ENCODE assay signal across 17 cellular contexts in the genomic region with DNA sequence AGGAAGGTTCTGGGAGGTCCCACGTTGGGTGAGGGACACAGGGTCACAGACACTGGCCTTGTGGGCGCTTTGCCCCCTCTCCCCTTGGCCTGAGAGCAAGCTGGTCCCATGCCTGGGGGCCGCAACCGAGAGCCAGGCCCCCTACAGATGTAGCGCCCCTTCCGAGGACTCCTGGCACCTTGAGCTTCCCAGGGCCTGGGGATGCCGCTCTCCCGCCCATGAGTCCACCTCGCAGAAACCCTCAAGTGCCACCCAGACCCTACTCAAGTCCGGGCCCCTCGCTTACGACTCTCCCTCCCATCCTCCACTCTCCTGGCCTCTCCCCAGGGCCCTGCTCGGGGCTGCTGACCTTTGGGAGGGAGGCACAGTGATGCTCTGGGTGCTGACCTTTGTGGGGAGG.
DNase-seq lines count a peak whose midpoint lies in the region; ATAC-seq, FAIRE-seq and TF ChIP-seq lines count a peak whose summit lies in the region.
"Had no signal": no experiment of that assay in that cellular context is flagged by ENCODE, and none has a peak within 500 bp of the region (broad histone marks: within the 10 kb centered on the region; RNA-seq: fewer than 3 reads in every experiment).

No MANE protein-coding gene starts in this region.

- TF ChIP-seq RAD21 in K562 (CRISPR knock-in tag; conservative IDR thresholded peaks at IDR 0.05 in 1 of 2, IDR thresholded peaks at IDR 0.05 in 1 of 2) (no peak), H1 (IDR thresholded peaks at IDR 0.05 in 1 of 2, conservative IDR thresholded peaks at IDR 0.05 in 1 of 2; ENCODE audit: low read depth in 2 of 2, low read length in 2 of 2) (no peak)

- peak overlapping the region; percentile 65; the same call in 1 of the 2 replicates for H4K8ac ChIP-seq in H1 (ENCODE audit: extremely low read depth, insufficient read depth, low read length)

- in situ Hi-C loops in K562 (cut with MboI) = no loop called here

- H3K27ac Mint-ChIP-seq in stimulated activated naive CD8-positive, alpha-beta T cell treated with anti-CD3 and anti-CD28 coated beads, Interleukin-15, Interleukin-2, amounts not matched to agents 100 ng/mL and 50 ng/mL, for 24 hours = peak overlapping the region; percentile 12
- H3K27ac Mint-ChIP-seq: B cell; CD4-positive, alpha-beta T cell; GM23338; H9 had no signal

- H4K20me1 ChIP-seq in K562 (replicated peaks; ENCODE audit: control insufficient read depth, insufficient read depth, low read length) (peaks cover 19% of the 10 kb centered on the region), H1 (replicated peaks in 1 of 2; ENCODE audit: control insufficient read depth in 1 of 2, insufficient read depth in 2 of 2, low read length in 2 of 2) (no peaks in the 10 kb centered on the region)

- 84 to 86% methylated on average over 13 of the region's 13 CpGs for WGBS in heart right ventricle, 2 donors
- WGBS in K562 (ENCODE audit: insufficient coverage, low coverage, missing lambda C conversion rate) = 78% methylated on average over 6 of the region's 13 CpGs
- WGBS in H1 (ENCODE audit: extremely low coverage in 1 of 2, insufficient coverage in 1 of 2, insufficient read length in 1 of 2, insufficient replicate concordance in 2 of 2, low coverage in 1 of 2, low lambda C conversion rate in 2 of 2, missing lambda C conversion rate in 1 of 2), 2 experiments = 94% methylated on average over 13 of the region's 13 CpGs; no CpG with 5 or more reads in 1 of the 2 experiments

- H3K14ac ChIP-seq in H1 (ENCODE audit: insufficient read length) = no peak overlapping the region

- BruUV-seq in K562 (replicated peaks; lab: Mats Ljungman, UMichigan) = no TSS peak

- no peak overlapping the region for H4K5ac ChIP-seq in H1 (ENCODE audit: insufficient read length, low read depth, low read length)

- H3K27me3 Mint-ChIP-seq in stimulated activated naive CD8-positive, alpha-beta T cell treated with anti-CD3 and anti-CD28 coated beads, Interleukin-15, Interleukin-2, amounts not matched to agents 100 ng/mL and 50 ng/mL, for 24 hours = no peaks in the 10 kb centered on the region
- H3K27me3 Mint-ChIP-seq: B cell; CD4-positive, alpha-beta T cell had no signal

- H3K18ac ChIP-seq in H1 (ENCODE audit: extremely low read depth, low read length) = no peak overlapping the region

- ATAC-seq in left cardiac atrium (no peak), heart right ventricle (no peak), K562 (no peak), GM21447 (IDR thresholded peaks at IDR 0.05; ENCODE audit: unreplicated experiment) (no peak), GM21619 (IDR thresholded peaks at IDR 0.05; ENCODE audit: unreplicated experiment) (no peak)
- ATAC-seq: GM12878, GM23338 had no signal

- H3K23ac ChIP-seq in H1 (ENCODE audit: insufficient read length) = no peak overlapping the region

- H3K27me3 ChIP-seq in heart right ventricle (peaks cover 0 to 13% (median 4%) of the 10 kb centered on the region in 7 donors), K562 (ENCODE audit: control insufficient read depth in 2 of 2, insufficient read depth in 2 of 2, low read length in 2 of 2) (no peaks in the 10 kb centered on the region), H1 (replicated peaks in 1 of 4; ENCODE audit: control insufficient read depth in 3 of 4, extremely low read depth in 1 of 4, insufficient read depth in 3 of 4, low read length in 3 of 4) (no peaks in the 10 kb centered on the region)

- no peak for TF ChIP-seq CTCF in heart right ventricle (IDR thresholded peaks at IDR 0.05)
- no peak for TF ChIP-seq CTCF in K562 (IDR thresholded peaks at IDR 0.05 in 2 of 3, conservative IDR thresholded peaks at IDR 0.05 in 1 of 3; ENCODE audit: insufficient read depth in 2 of 3, low read depth in 1 of 3, low read length in 3 of 3)
- TF ChIP-seq CTCF in H1 (IDR thresholded peaks at IDR 0.05; ENCODE audit: control extremely low read depth in 1 of 3, insufficient read depth in 1 of 3, low read depth in 1 of 3, low read length in 3 of 3) = no peak

- H3K9ac ChIP-seq in K562 (ENCODE audit: insufficient read depth in 1 of 2, low read depth in 2 of 2, low read length in 2 of 2) (no peak overlapping the region), H1 (replicated peaks in 1 of 4; ENCODE audit: extremely low read depth in 1 of 4, low read depth in 3 of 4, low read length in 3 of 4) (no peak overlapping the region; a peak in 1 of 7 replicates)

- H3K4me2 ChIP-seq in K562 (ENCODE audit: insufficient read depth, low read length) = no peak overlapping the region
- H3K4me2 ChIP-seq in H1 (ENCODE audit: insufficient read depth in 1 of 2, low read depth in 2 of 2, low read length in 2 of 2) = no peak overlapping the region
- H3K4me2 ChIP-seq: GM23338 had no signal

- intact Hi-C loops in left cardiac atrium (cut with DNase I) = no loop called here
- intact Hi-C loops in heart right ventricle (cut with DNase I) = no loop called here
- intact Hi-C loops in K562 (cut with micrococcal nuclease) = no loop called here

- no peaks in the 10 kb centered on the region for H3K9me3 Mint-ChIP-seq in stimulated activated naive CD8-positive, alpha-beta T cell treated with anti-CD3 and anti-CD28 coated beads, Interleukin-15, Interleukin-2, amounts not matched to agents 100 ng/mL and 50 ng/mL, for 24 hours
- H3K9me3 Mint-ChIP-seq: CD4-positive, alpha-beta T cell; GM23338; H9 had no signal

- H3K4me1 ChIP-seq in heart right ventricle (no peaks in the 10 kb centered on the region), K562 (replicated peaks in 1 of 2; ENCODE audit: control insufficient read depth in 2 of 2, insufficient read depth in 2 of 2, low read length in 2 of 2) (peaks cover 0 to 22% of the 10 kb centered on the region in 2 experiments; a peak in 2 of 5 replicates), H1 (replicated peaks in 1 of 4; ENCODE audit: control insufficient read depth in 3 of 4, insufficient read depth in 4 of 4, low read length in 3 of 4) (no peaks in the 10 kb centered on the region)

- CTCF ChIA-PET in K562 (lab: Yijun Ruan, JAX; ENCODE audit: low intra/inter-chr PET ratio) (no interaction called here), H1 (lab: Charles Lee; ENCODE audit: partially characterized antibody) (interaction anchor here (0.8 kb wide), 1 partner anchor 680 kb away, joined by 3 read pairs; no protein-coding TSS in a partner anchor)

- peaks cover 4% of the 10 kb centered on the region for H3K36me3 Mint-ChIP-seq in stimulated activated naive CD8-positive, alpha-beta T cell treated with anti-CD3 and anti-CD28 coated beads, Interleukin-15, Interleukin-2, amounts not matched to agents 100 ng/mL and 50 ng/mL, for 24 hours (ENCODE audit: low read depth)

- no peaks in the 10 kb centered on the region for H3K9me3 ChIP-seq in heart right ventricle
- H3K9me3 ChIP-seq in K562 (replicated peaks; ENCODE audit: control insufficient read depth, insufficient read depth, low read depth, low read length) = no peaks in the 10 kb centered on the region
- no peaks in the 10 kb centered on the region for H3K9me3 ChIP-seq in H1 (ENCODE audit: insufficient read depth in 2 of 2, low read depth in 1 of 2, low read length in 1 of 2)

- DNase-seq in left cardiac atrium (peak; percentile 8), heart right ventricle (no peak), K562 (ENCODE audit: extremely low read depth in 1 of 4, low spot score in 3 of 4) (no peak), H1 (ENCODE audit: low read depth in 1 of 2, low spot score in 2 of 2) (no peak)
- DNase-seq: C1 segment of cervical spinal cord; Calu3; CD4-positive, alpha-beta T cell; DMS79; H9 had no signal

- H2AK5ac ChIP-seq in H1 (ENCODE audit: low read depth, low read length) = no peak overlapping the region

- no peaks in the 10 kb centered on the region for H3K79me1 ChIP-seq in H1 (ENCODE audit: low read depth, low read length)

- TF ChIP-seq EP300 in K562 (IDR thresholded peaks at IDR 0.05; ENCODE audit: low read length) = no peak
- TF ChIP-seq EP300 in H1 (IDR thresholded peaks at IDR 0.05; ENCODE audit: borderline replicate concordance in 1 of 2, low read depth in 2 of 2, low read length in 2 of 2) = no peak

- H2AFZ ChIP-seq in K562 (ENCODE audit: low read depth, low read length) (no peak overlapping the region), H1 (ENCODE audit: low read length) (no peak overlapping the region)
- H2AFZ ChIP-seq: GM23338 had no signal

- no peaks in the 10 kb centered on the region for H3K23me2 ChIP-seq in H1 (ENCODE audit: low read depth, low read length)

- H2BK15ac ChIP-seq in H1 (ENCODE audit: low read length) = no peak overlapping the region

- no peak overlapping the region for H2BK20ac ChIP-seq in H1 (ENCODE audit: low read length)

- H3K27ac ChIP-seq in heart right ventricle (no peak overlapping the region), K562 (ENCODE audit: extremely low read depth, low read depth, low read length) (no peak overlapping the region), H1 (ENCODE audit: low read depth, low read length) (no peak overlapping the region)

- H3K36me3 ChIP-seq in heart right ventricle (no peaks in the 10 kb centered on the region), K562 (ENCODE audit: control insufficient read depth, insufficient read depth, low read length) (peaks cover 26% of the 10 kb centered on the region; the same call in 2 of the 3 replicates), H1 (ENCODE audit: control insufficient read depth in 2 of 4, insufficient read depth in 4 of 4, low read length in 3 of 4) (no peaks in the 10 kb centered on the region)

- H3K4me1 Mint-ChIP-seq in stimulated activated naive CD8-positive, alpha-beta T cell treated with anti-CD3 and anti-CD28 coated beads, Interleukin-15, Interleukin-2, amounts not matched to agents 100 ng/mL and 50 ng/mL, for 24 hours (ENCODE audit: low read depth) = peaks cover 10% of the 10 kb centered on the region
- H3K4me1 Mint-ChIP-seq: B cell, GM23338 had no signal

- H3K4me3 ChIP-seq in heart right ventricle (no peak overlapping the region), K562 (no peak overlapping the region), H1 (ENCODE audit: extremely low read depth in 1 of 4, insufficient read depth in 2 of 4, low read depth in 3 of 4, low read length in 4 of 4) (no peak overlapping the region)
- H3K4me3 ChIP-seq: GM12878, GM23338 had no signal

- no peak overlapping the region for H2BK5ac ChIP-seq in H1 (ENCODE audit: low read depth, low read length)

- no peak overlapping the region for H3K4ac ChIP-seq in H1 (replicated peaks; ENCODE audit: insufficient read length, low read depth, low read length)

- TF ChIP-seq POLR2A in K562 (conservative IDR thresholded peaks at IDR 0.05) (no peak), H1 (IDR thresholded peaks at IDR 0.05; ENCODE audit: control extremely low read depth in 1 of 2, low read depth in 2 of 2, low read length in 2 of 2) (no peak)

- no peak overlapping the region for H3K4me3 Mint-ChIP-seq in stimulated activated naive CD8-positive, alpha-beta T cell treated with anti-CD3 and anti-CD28 coated beads, Interleukin-15, Interleukin-2, amounts not matched to agents 100 ng/mL and 50 ng/mL, for 24 hours
- H3K4me3 Mint-ChIP-seq: B cell; CD4-positive, alpha-beta T cell; GM23338; H9 had no signal

- no peak overlapping the region for H3K56ac ChIP-seq in H1 (replicated peaks; ENCODE audit: insufficient read length, low read depth, low read length)

- peaks cover 61% of the 10 kb centered on the region for H3K79me2 ChIP-seq in K562 (ENCODE audit: control insufficient read depth, insufficient read depth, low read length)
- no peaks in the 10 kb centered on the region for H3K79me2 ChIP-seq in H1 (ENCODE audit: control insufficient read depth in 1 of 2, insufficient read depth in 2 of 2, low read length in 2 of 2)

- POLR2A ChIA-PET in K562 (lab: Yijun Ruan, JAX) (interaction anchor here (1.1 kb wide), 1 partner anchor 24 kb away, joined by 6 read pairs; no protein-coding TSS in a partner anchor), H1 (lab: Charles Lee; ENCODE audit: partially characterized antibody) (no interaction called here)

- H2BK12ac ChIP-seq in H1 (ENCODE audit: low read depth, low read length) = no peak overlapping the region

- H3K9me1 ChIP-seq in K562 (ENCODE audit: control insufficient read depth, insufficient read depth, low read length) = no peaks in the 10 kb centered on the region

- peak overlapping the region; percentile 15 for H4K91ac ChIP-seq in H1 (replicated peaks; ENCODE audit: insufficient read length, low read length)

- H2BK120ac ChIP-seq in H1 (replicated peaks; ENCODE audit: low read depth, low read length) = no peak overlapping the region

- FAIRE-seq in K562 (lab: Jason Lieb, UNC) (no peak), H1 (lab: Jason Lieb, UNC) (no peak)
- FAIRE-seq: A204.1, GM12878, GM18507 had no signal
